In the genomic region with DNA sequence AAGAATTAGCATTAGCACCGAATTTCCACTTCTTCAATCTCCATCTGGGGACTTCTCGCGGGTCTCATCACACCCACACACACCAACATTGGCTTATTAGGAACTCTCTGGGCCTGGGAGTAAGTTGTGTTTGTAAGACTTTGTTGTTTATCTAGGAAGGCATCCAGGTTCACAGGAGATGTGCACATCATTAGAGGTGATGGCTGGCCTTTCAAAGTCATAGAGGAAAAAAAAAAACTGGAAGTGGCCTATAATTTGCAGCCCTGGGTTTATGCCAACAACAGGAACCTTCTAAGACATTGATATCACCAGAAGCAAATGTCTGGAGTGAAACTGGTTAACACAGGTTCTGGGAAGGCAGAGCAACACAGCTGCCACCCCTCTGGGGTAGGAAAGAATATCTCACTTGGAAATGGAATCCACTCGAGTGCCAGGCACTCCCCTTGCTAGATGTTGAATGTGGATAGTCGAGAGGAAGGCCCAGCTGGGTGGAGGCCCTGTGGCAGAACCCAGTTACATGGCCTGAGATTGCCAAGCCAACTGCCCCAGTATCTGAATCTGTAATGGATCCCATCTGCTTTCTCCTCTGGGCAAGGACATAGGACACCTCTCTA, we compare ENCODE assay signal across 19 cellular contexts.
DNase-seq lines count a peak whose midpoint lies in the region; TF ChIP-seq lines count a peak whose summit lies in the region.
"Had no signal": no experiment of that assay in that cellular context is flagged by ENCODE, and none has a peak within 500 bp of the region (broad histone marks: within the 10 kb centered on the region; RNA-seq: fewer than 3 reads in every experiment).

No MANE protein-coding gene starts in this region.

- no peaks in the 10 kb centered on the region for H3K9me3 Mint-ChIP-seq in dendritic cell treated with granulocyte-macrophage colony-stimulating factor and Interleukin-4, amounts not matched to agents 40 ng/mL and 50 ng/mL, for 4 days
- H3K9me3 Mint-ChIP-seq in osteocyte (ENCODE audit: unreplicated experiment): no peaks in the 10 kb centered on the region
- H3K9me3 Mint-ChIP-seq: brain; naive thymus-derived CD4-positive, alpha-beta T cell had no signal

- peak overlapping the region; percentile 65 for H3K27ac Mint-ChIP-seq in dendritic cell treated with granulocyte-macrophage colony-stimulating factor and Interleukin-4, amounts not matched to agents 40 ng/mL and 50 ng/mL, for 4 days
- peak overlapping the region; percentile 76 for H3K27ac Mint-ChIP-seq in osteocyte (ENCODE audit: unreplicated experiment)
- H3K27ac Mint-ChIP-seq: naive thymus-derived CD4-positive, alpha-beta T cell had no signal

- H3K4me3 ChIP-seq in LNCaP clone FGC (ENCODE audit: low read depth, low read length): no peak overlapping the region
- H3K4me3 ChIP-seq: BLaER1, prostate gland, SJCRH30 had no signal

- H3K27me3 Mint-ChIP-seq in dendritic cell treated with granulocyte-macrophage colony-stimulating factor and Interleukin-4, amounts not matched to agents 40 ng/mL and 50 ng/mL, for 4 days: peaks cover 19% of the 10 kb centered on the region
- no peaks in the 10 kb centered on the region for H3K27me3 Mint-ChIP-seq in osteocyte (ENCODE audit: unreplicated experiment)

- H3K4me1 Mint-ChIP-seq in dendritic cell treated with granulocyte-macrophage colony-stimulating factor and Interleukin-4, amounts not matched to agents 40 ng/mL and 50 ng/mL, for 4 days (ENCODE audit: low read depth): peaks cover 57% of the 10 kb centered on the region
- H3K4me1 Mint-ChIP-seq in osteocyte (ENCODE audit: unreplicated experiment): peaks cover 54% of the 10 kb centered on the region

- no peaks in the 10 kb centered on the region for H3K36me3 Mint-ChIP-seq in dendritic cell treated with granulocyte-macrophage colony-stimulating factor and Interleukin-4, amounts not matched to agents 40 ng/mL and 50 ng/mL, for 4 days (ENCODE audit: low read depth)
- H3K36me3 Mint-ChIP-seq in osteocyte (ENCODE audit: unreplicated experiment): peaks cover 63% of the 10 kb centered on the region
- H3K36me3 Mint-ChIP-seq: brain had no signal

- peak; percentile 31 for DNase-seq in DMS79 (lab: John Stamatoyannopoulos, UW)
- peak; percentile 71 for DNase-seq in LNCaP clone FGC (ENCODE audit: low read depth)
- no peak for DNase-seq in osteocyte (ENCODE audit: extremely low spot score, unreplicated experiment)
- no peak for DNase-seq in NCI-H187 treated with DMSO at 0.1 percent for 48 hours (lab: John Stamatoyannopoulos, UW)
- no peak for DNase-seq in AG20443 (ENCODE audit: low spot score)
- DNase-seq in medulla oblongata (ENCODE audit: extremely low spot score): no peak
- DNase-seq: activated naive CD4-positive, alpha-beta T cell treated with anti-CD3 and anti-CD28 coated beads, Interleukin-2, amount 50 U/mL, for 16 hours; left colon; MM.1S; naive thymus-derived CD4-positive, alpha-beta T cell; NCI-H226; stimulated activated CD4-positive, alpha-beta T cell treated with anti-CD3 and anti-CD28 coated beads, Interleukin-15, amount 100 ng/mL, for 24 hours; substantia nigra; T1000 had no signal

- TF ChIP-seq CTCF in LNCaP clone FGC (IDR thresholded peaks at IDR 0.05; ENCODE audit: control insufficient read depth, extremely low read depth, insufficient read depth) (no peak), osteocyte (IDR thresholded peaks at IDR 0.05) (no peak)

- no peak overlapping the region for H3K4me3 Mint-ChIP-seq in dendritic cell treated with granulocyte-macrophage colony-stimulating factor and Interleukin-4, amounts not matched to agents 40 ng/mL and 50 ng/mL, for 4 days
- H3K4me3 Mint-ChIP-seq in osteocyte (ENCODE audit: unreplicated experiment): no peak overlapping the region
- H3K4me3 Mint-ChIP-seq: brain; naive thymus-derived CD4-positive, alpha-beta T cell had no signal

- intact Hi-C loops in dendritic cell treated with granulocyte-macrophage colony-stimulating factor and Interleukin-4, amounts not matched to agents 40 ng/mL and 50 ng/mL, for 4 days (cut with micrococcal nuclease): loop anchor here (5.0 kb wide), 1 partner anchor 48 kb away; no protein-coding TSS in a partner anchor

Comparison
In these comparisons a context has a peak if more than half of its experiments do, and no peak if none do; other contexts are left out.
1. DNase-seq: peak in DMS79 (single experiment) and LNCaP clone FGC (single experiment); none in osteocyte (single experiment), NCI-H187 treated with DMSO at 0.1 percent for 48 hours (single experiment), AG20443 (single experiment) and medulla oblongata (single experiment).